19 cellular contexts compared by ENCODE assay signal in the genomic region with DNA sequence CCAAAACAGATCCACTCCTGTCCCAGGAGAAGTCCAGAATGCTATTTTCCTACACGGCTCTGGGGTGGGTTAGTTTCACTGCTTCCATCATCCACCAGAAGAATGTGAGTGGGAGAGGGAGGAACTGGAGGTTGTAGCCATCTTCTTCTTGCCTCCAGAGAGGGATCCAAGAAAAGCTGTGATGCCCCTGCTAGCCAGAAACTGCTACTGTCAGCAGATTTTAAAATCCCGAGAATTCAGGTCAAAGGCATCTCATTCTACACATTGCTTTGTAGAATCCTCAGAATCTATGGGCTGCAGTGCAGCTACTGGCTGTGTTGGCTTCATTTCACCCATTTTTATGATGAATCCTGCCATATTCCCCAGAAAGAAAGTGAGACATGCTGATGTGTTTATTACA. TPM values are rescaled to one million over a fixed set of nuclear protein-coding genes. Genes with fewer than 3 reads are reported as not detected.
DNase-seq lines count a peak whose midpoint lies in the region; ATAC-seq, FAIRE-seq and TF ChIP-seq lines count a peak whose summit lies in the region.
"Had no signal": no experiment of that assay in that cellular context is flagged by ENCODE, and none has a peak within 500 bp of the region (broad histone marks: within the 10 kb centered on the region; RNA-seq: fewer than 3 reads in every experiment).

No MANE protein-coding gene starts in this region.

- no peaks in the 10 kb centered on the region for H3K79me2 ChIP-seq in SK-N-SH (ENCODE audit: insufficient read depth)
- no peaks in the 10 kb centered on the region for H3K79me2 ChIP-seq in endothelial cell of umbilical vein (ENCODE audit: control insufficient read depth, insufficient read depth, low read length)

- TF ChIP-seq EP300 in SK-N-SH (IDR thresholded peaks at IDR 0.05; ENCODE audit: borderline replicate concordance in 1 of 2, low read depth in 1 of 2, low read length in 1 of 2): no peak

- TF ChIP-seq RAD21 in SK-N-SH (IDR thresholded peaks at IDR 0.05; ENCODE audit: low read length): no peak

- ATAC-seq in SK-N-SH treated with all-trans-retinoic acid at 6 μM for 48 hours: no peak
- no peak for ATAC-seq in HG03520 (IDR thresholded peaks at IDR 0.05; ENCODE audit: unreplicated experiment)
- ATAC-seq in GM19467 (IDR thresholded peaks at IDR 0.05; ENCODE audit: unreplicated experiment): no peak

- 74% methylated on average over 2 of the region's 2 CpGs for WGBS in SK-N-SH (ENCODE audit: low lambda C conversion rate)

- no peak for TF ChIP-seq POLR2A in endothelial cell of umbilical vein (IDR thresholded peaks at IDR 0.05; ENCODE audit: low read depth, low read length)
- TF ChIP-seq POLR2A in uterus (IDR thresholded peaks at IDR 0.05): no peak

- H3K27ac ChIP-seq in SK-N-SH (ENCODE audit: low read depth in 2 of 2, low read length in 1 of 2) (peak overlapping the region; percentile 73 to 93), endothelial cell of umbilical vein (ENCODE audit: insufficient read depth, low read depth, low read length) (peak overlapping the region; percentile 57), uterus (peak overlapping the region; percentile 73 to 78)
- H3K27ac ChIP-seq: 22Rv1, BLaER1 had no signal

- H3K27ac Mint-ChIP-seq in mesothelial cell of epicardium: peak overlapping the region; percentile 80

- intact Hi-C loops in endothelial cell of umbilical vein (cut with micrococcal nuclease): no loop called here
- intact Hi-C loops in uterus (cut with DNase I; ENCODE audit: low total_unique reads): no loop called here

- no peaks in the 10 kb centered on the region for H4K20me1 ChIP-seq in SK-N-SH (ENCODE audit: insufficient read depth)
- H4K20me1 ChIP-seq in endothelial cell of umbilical vein (replicated peaks; ENCODE audit: control insufficient read depth, extremely low read depth, insufficient read depth, low read length): no peaks in the 10 kb centered on the region
- H4K20me1 ChIP-seq: BLaER1 had no signal

- peak; percentile 8 for FAIRE-seq in endothelial cell of umbilical vein (lab: Jason Lieb, UNC)
- FAIRE-seq: RCC 7860 had no signal

- H3K4me1 Mint-ChIP-seq in mesothelial cell of epicardium: peaks cover 30% of the 10 kb centered on the region
- H3K4me1 Mint-ChIP-seq: CD8-positive, alpha-beta memory T cell had no signal

- no peak for DNase-seq in SK-N-SH
- DNase-seq in endothelial cell of umbilical vein (ENCODE audit: low read depth, low spot score): no peak
- no peak for DNase-seq in mesothelial cell of epicardium (ENCODE audit: low spot score in 2 of 2, unreplicated experiment in 2 of 2)
- DNase-seq in uterus: no peak
- no peak for DNase-seq in ureter (ENCODE audit: low spot score)
- DNase-seq: CD8-positive, alpha-beta memory T cell; GF-D8; H7; NCI-H1417 treated with DMSO at 0.1 percent for 48 hours; NCI-H2029; NCI-H2171 treated with DMSO at 0.1 percent for 48 hours; NCI-H510A treated with DMSO at 0.1 percent for 48 hours; SIG-M5 had no signal

- POLR2A ChIA-PET in SK-N-SH (lab: Yijun Ruan, JAX) (no interaction called here), endothelial cell of umbilical vein (lab: Charles Lee) (no interaction called here)

- H3K36me3 ChIP-seq in SK-N-SH (replicated peaks in 1 of 2; ENCODE audit: control insufficient read depth in 1 of 2, insufficient read depth in 2 of 2, low read length in 1 of 2): no peaks in the 10 kb centered on the region
- no peaks in the 10 kb centered on the region for H3K36me3 ChIP-seq in endothelial cell of umbilical vein (ENCODE audit: control insufficient read depth in 2 of 2, extremely low read depth in 1 of 2, insufficient read depth in 2 of 2, low read length in 2 of 2)
- H3K36me3 ChIP-seq in uterus: no peaks in the 10 kb centered on the region
- H3K36me3 ChIP-seq: BLaER1 had no signal

- no peaks in the 10 kb centered on the region for H3K27me3 Mint-ChIP-seq in mesothelial cell of epicardium (ENCODE audit: low read depth)

- dilution Hi-C loops in endothelial cell of umbilical vein (cut with MboI; ENCODE audit: extremely low pct_ligation_motif_present, low sequenced_read_pairs): no loop called here

- peaks cover 17% of the 10 kb centered on the region for H3F3A ChIP-seq in SK-N-SH (replicated peaks; ENCODE audit: insufficient read depth)

- peaks cover 5% of the 10 kb centered on the region for H3K36me3 Mint-ChIP-seq in mesothelial cell of epicardium
- H3K36me3 Mint-ChIP-seq: CD8-positive, alpha-beta memory T cell had no signal

- H3K4me1 ChIP-seq in SK-N-SH (ENCODE audit: control insufficient read depth in 1 of 2, insufficient read depth in 2 of 2, low read depth in 1 of 2, low read length in 1 of 2): peaks cover 0 to 13% of the 10 kb centered on the region in 2 experiments; a peak in 3 of 4 replicates
- H3K4me1 ChIP-seq in endothelial cell of umbilical vein (ENCODE audit: control insufficient read depth, extremely low read depth, insufficient read depth, low read length): peaks cover 17% of the 10 kb centered on the region
- H3K4me1 ChIP-seq in uterus: peaks cover 0 to 12% of the 10 kb centered on the region in 2 donors
- H3K4me1 ChIP-seq: BLaER1 had no signal

- H3K4me3 Mint-ChIP-seq in mesothelial cell of epicardium: no peak overlapping the region
- H3K4me3 Mint-ChIP-seq: CD8-positive, alpha-beta memory T cell had no signal

- H3K9me3 Mint-ChIP-seq in mesothelial cell of epicardium: peaks cover 10% of the 10 kb centered on the region

- H3K9ac ChIP-seq in SK-N-SH: no peak overlapping the region
- H3K9ac ChIP-seq in endothelial cell of umbilical vein (replicated peaks; ENCODE audit: extremely low read depth, insufficient read depth, low read length): peak overlapping the region; percentile 2
- H3K9ac ChIP-seq: BLaER1 had no signal

- H3K27me3 ChIP-seq in SK-N-SH (ENCODE audit: insufficient read depth) (no peaks in the 10 kb centered on the region), endothelial cell of umbilical vein (ENCODE audit: control insufficient read depth in 2 of 2, insufficient read depth in 2 of 2, low read length in 2 of 2) (peaks cover 2 to 4% of the 10 kb centered on the region in 2 experiments), uterus (no peaks in the 10 kb centered on the region)
- H3K27me3 ChIP-seq: BLaER1 had no signal

- no peaks in the 10 kb centered on the region for H3K9me3 ChIP-seq in SK-N-SH
- H3K9me3 ChIP-seq in endothelial cell of umbilical vein (replicated peaks; ENCODE audit: control insufficient read depth, insufficient read depth, low read length): no peaks in the 10 kb centered on the region
- H3K9me3 ChIP-seq in uterus: no peaks in the 10 kb centered on the region

- H2AFZ ChIP-seq in SK-N-SH (ENCODE audit: low read depth) (no peak overlapping the region), endothelial cell of umbilical vein (ENCODE audit: low read depth, low read length) (no peak overlapping the region)

- TF ChIP-seq CTCF in SK-N-SH (IDR thresholded peaks at IDR 0.05): no peak
- no peak for TF ChIP-seq CTCF in endothelial cell of umbilical vein (IDR thresholded peaks at IDR 0.05; ENCODE audit: extremely low read depth in 1 of 2, insufficient read depth in 1 of 2, low read depth in 1 of 2, low read length in 2 of 2)
- no peak for TF ChIP-seq CTCF in mesothelial cell of epicardium (IDR thresholded peaks at IDR 0.05; ENCODE audit: unreplicated experiment)
- no peak for TF ChIP-seq CTCF in uterus (IDR thresholded peaks at IDR 0.05)

- H3K4me2 ChIP-seq in SK-N-SH (peak overlapping the region; percentile 68; the same call in 1 of the 2 replicates), endothelial cell of umbilical vein (ENCODE audit: insufficient read depth, low read length) (peak overlapping the region; percentile 28)
- H3K4me2 ChIP-seq: BLaER1 had no signal

- H3K4me3 ChIP-seq in SK-N-SH (ENCODE audit: low read depth in 2 of 2, low read length in 1 of 2): no peak overlapping the region
- H3K4me3 ChIP-seq in endothelial cell of umbilical vein (replicated peaks in 1 of 3; ENCODE audit: insufficient read depth in 1 of 3, low read depth in 1 of 3, low read length in 3 of 3): no peak overlapping the region
- no peak overlapping the region for H3K4me3 ChIP-seq in uterus
- H3K4me3 ChIP-seq: BLaER1 had no signal

- no peaks in the 10 kb centered on the region for H3K9me2 ChIP-seq in SK-N-SH

- CTCF ChIA-PET in SK-N-SH (lab: Yijun Ruan, JAX): interaction anchor here (1.0 to 2.4 kb wide), 4 partner anchors 22 to 271 kb away, joined by 3 to 10 read pairs (median 4); no protein-coding TSS in a partner anchor
- CTCF ChIA-PET in endothelial cell of umbilical vein (lab: Charles Lee): interaction anchor here (1.3 to 2.0 kb wide), 2 partner anchors 37 to 66 kb away, joined by 3 to 10 read pairs; no protein-coding TSS in a partner anchor

- no TSS peak for BruUV-seq in endothelial cell of umbilical vein (replicated peaks; lab: Mats Ljungman, UMichigan)

- H3K9me1 ChIP-seq in endothelial cell of umbilical vein (replicated peaks; ENCODE audit: control insufficient read depth, extremely low read depth, insufficient read depth, low read length): no peaks in the 10 kb centered on the region

TF ChIP-seq in SK-N-SH, 30 proteins besides CTCF, POLR2A, EP300 and RAD21 (continues in another document):
- TF ChIP-seq RCOR1 (IDR thresholded peaks at IDR 0.05; ENCODE audit: low read length) (no peak), FOSL2 (IDR thresholded peaks at IDR 0.05; ENCODE audit: borderline replicate concordance, low read depth) (no peak), ELF1 (IDR thresholded peaks at IDR 0.05) (no peak)

TF ChIP-seq in endothelial cell of umbilical vein, 7 proteins besides CTCF, POLR2A, EP300 and RAD21 (continues in another document):
- TF ChIP-seq EZH2 (IDR thresholded peaks at IDR 0.05; ENCODE audit: borderline replicate concordance, low read depth, low read length, severe bottlenecking) (no peak), JUN (IDR thresholded peaks at IDR 0.05; ENCODE audit: borderline replicate concordance, insufficient read depth, insufficient read length, low read depth) (no peak), GATA2 (IDR thresholded peaks at IDR 0.05; ENCODE audit: insufficient read depth, insufficient read length, low read depth, low read length) (no peak)

RNA-seq across cellular contexts. Expression of gene MYH10, which starts 49.9 kb away (rescaled TPM):
- polyA plus RNA-seq in SK-N-SH (2012; rRNA removed) (58.3 and 64.2 TPM in 2 replicates), endothelial cell of umbilical vein (60.5 and 73.4 TPM in 2 replicates)
- 29.7 and 42.0 TPM in 2 replicates for polyA plus RNA-seq in SK-N-SH (2012; cell fraction: cytosol; rRNA removed)
- 80.5 and 101 TPM in 2 replicates for polyA plus RNA-seq in SK-N-SH (2012; cell fraction: nucleus; rRNA removed)
- total RNA-seq in endothelial cell of umbilical vein (195 and 232 TPM in 2 replicates), mesothelial cell of epicardium (308 to 328 TPM (median 312 TPM) in 3 replicates), uterus (100 to 1,000 TPM in 1 of 4 donors, 10 to 100 TPM in 3; 39.1 to 229 (median 65.0) TPM), ureter (30.8 TPM)
- 80.9 and 84.8 TPM in 2 replicates for polyA plus RNA-seq in endothelial cell of umbilical vein (2011; cell fraction: cytosol; rRNA removed)
- 190 and 203 TPM in 2 replicates for polyA plus RNA-seq in endothelial cell of umbilical vein (2011; cell fraction: nucleus; rRNA removed)
- polyA plus RNA-seq in endothelial cell of umbilical vein (2012): 92.8 and 104 TPM in 2 replicates
- polyA minus RNA-seq in endothelial cell of umbilical vein: 271 and 291 TPM in 2 replicates
- 9.3 TPM for polyA minus RNA-seq in endothelial cell of umbilical vein (2011; cell fraction: cytosol; rRNA and poly(A)+ RNA removed)
- 239 and 303 TPM in 2 replicates for polyA minus RNA-seq in endothelial cell of umbilical vein (2011; cell fraction: nucleus; rRNA and poly(A)+ RNA removed)
